ENCODE assay signal across 21 cellular contexts in the genomic region with DNA sequence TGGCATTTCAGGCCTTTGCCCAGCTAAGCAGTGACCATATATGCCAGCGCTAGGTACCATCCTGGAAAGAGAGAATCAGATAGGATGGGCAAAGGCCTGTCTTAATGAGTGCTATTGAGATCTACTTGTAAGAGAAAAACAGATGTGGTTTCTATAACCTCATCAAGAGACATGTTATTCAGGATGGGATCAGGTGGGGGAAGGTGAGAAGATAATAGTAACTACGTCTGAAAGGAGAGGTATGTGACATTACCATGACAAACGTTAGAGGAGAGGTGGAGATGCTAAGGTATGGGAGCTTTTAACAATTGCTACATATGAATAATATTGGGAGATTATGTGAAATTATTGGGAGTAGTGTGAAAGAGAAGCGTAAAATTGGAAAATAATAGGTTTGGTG.
"Had no signal": no experiment of that assay in that cellular context is flagged by ENCODE, and none has a peak within 500 bp of the region (broad histone marks: within the 10 kb centered on the region; RNA-seq: fewer than 3 reads in every experiment).

No MANE protein-coding gene starts in this region.

- H3K4me3 ChIP-seq: MG63, SJSA1, SK-N-MC had no signal

- H3K27ac ChIP-seq: SJSA1, SK-N-MC had no signal

- H3K36me3 ChIP-seq: MG63, SJSA1 had no signal

- H3K9me3 ChIP-seq: SJSA1 had no signal

- DNase-seq: IMR-90, Karpas-422, KG1, MG63, NCI-H1092, NCI-H1105 treated with DMSO at 0.1 percent for 48 hours, NCI-H1417 treated with DMSO at 0.1 percent for 48 hours, NCI-H146, NCI-H1694 treated with DMSO at 0.1 percent for 48 hours, NCI-H2029 treated with DMSO at 0.1 percent for 48 hours, NCI-H226, NCI-H446, NCI-H510A, NCI-H524 treated with DMSO at 0.1 percent for 48 hours, NCI-H774, Right ventricle myocardium superior, RPMI8226, SIG-M5 had no signal

- H3K27me3 ChIP-seq: MG63, SJSA1 had no signal

- ATAC-seq: HepG2 had no signal
